1 cellular context compared by ENCODE assay signal in genomic region chrX:55490121-55490520, GRCh38.
TF ChIP-seq lines count a peak whose summit lies in the region.

No MANE protein-coding gene starts in this region.

TF ChIP-seq in A549, 52 proteins besides CTCF, POLR2A, EP300 and RAD21 (continued from another document):
- TF ChIP-seq NFE2L2 (conservative IDR thresholded peaks at IDR 0.05; ENCODE audit: low read length), result no peak
TF ChIP-seq in A549: peak in this region for 0.
